In the genomic region with DNA sequence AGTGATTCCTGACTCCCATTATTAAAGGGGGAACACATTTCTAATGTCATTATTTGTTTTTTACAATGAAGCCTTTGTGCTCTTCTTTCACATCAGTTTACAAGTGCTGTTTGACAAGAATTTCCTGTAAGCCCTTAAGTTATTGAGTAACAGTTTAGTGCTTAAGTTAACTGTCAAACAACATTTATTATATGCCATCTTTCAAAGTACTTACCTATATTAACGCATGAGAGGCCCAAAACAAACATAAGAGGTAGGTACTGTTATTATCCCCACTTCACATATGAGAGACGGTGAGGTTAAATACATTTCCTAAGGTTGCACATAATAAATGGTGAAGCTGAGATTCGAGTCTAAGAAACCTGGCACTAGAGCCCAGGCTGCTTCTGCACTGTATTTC, we compare ENCODE assay signal across 17 cellular contexts.
"Had no signal": no experiment of that assay in that cellular context is flagged by ENCODE, and none has a peak within 500 bp of the region (broad histone marks: within the 10 kb centered on the region; RNA-seq: fewer than 3 reads in every experiment).

No MANE protein-coding gene starts in this region.

- H3K4me1 ChIP-seq: breast epithelium had no signal

- H3K36me3 ChIP-seq: breast epithelium, thoracic aorta had no signal

- DNase-seq: activated CD4-positive, alpha-beta T cell treated with anti-CD3 and anti-CD28 coated beads, Interleukin-2, amount 10 ng/mL, durations not matched to agents 7 days and 5 days; activated CD8-positive, alpha-beta memory T cell treated with anti-CD3 and anti-CD28 coated beads, Interleukin-2, amount 50 U/mL, for 48 hours; activated naive CD8-positive, alpha-beta T cell treated with anti-CD3 and anti-CD28 coated beads, Interleukin-2, amount 10 ng/mL, durations not matched to agents 7 days and 5 days; aorta; cerebellar nuclear complex; effector memory CD8-positive, alpha-beta T cell; islet precursor cell; retina; stimulated activated CD4-positive, alpha-beta T cell treated with anti-CD3 and anti-CD28 coated beads, Interleukin-12 subunit alpha, Interleukin-12 subunit beta, amount 100 ng/mL, for 4 hours had no signal

- H3K27ac Mint-ChIP-seq: activated CD4-positive, alpha-beta T cell treated with anti-CD3 and anti-CD28 coated beads, Interleukin-2, amount 10 ng/mL, durations not matched to agents 7 days and 5 days; activated naive CD8-positive, alpha-beta T cell treated with anti-CD3 and anti-CD28 coated beads, Interleukin-2, amount 10 ng/mL, durations not matched to agents 7 days and 5 days; activated T-helper 1 cell treated with anti-CD3 and anti-CD28 coated beads, Interleukin-12 subunit alpha, Interleukin-12 subunit beta, Interleukin-2, Interleukin-4 antibody, amounts not matched to agents 30 ng/mL and 10 ng/mL and 1 ng/mL, durations not matched to agents 14 hours and 24 hours and 36 hours; dendritic cell treated with granulocyte-macrophage colony-stimulating factor and Interleukin-4, amounts not matched to agents 40 ng/mL and 50 ng/mL, for 4 days; effector memory CD8-positive, alpha-beta T cell; memory B cell; natural killer cell treated with Interleukin-12 subunit alpha and Interleukin-12 subunit beta and Interleukin-15 and Interleukin-18, amount 100 ng/mL, for 72 hours; stimulated activated effector memory CD8-positive, alpha-beta T cell treated with anti-CD3 and anti-CD28 coated beads, Interleukin-12 subunit alpha, Interleukin-12 subunit beta, amount 100 ng/mL, for 72 hours; T-helper 2 cell treated with Interferon-gamma antibody and Interleukin-4, amounts not matched to agents 5 μg/mL and 100 μg/mL, for 36 hours had no signal

- H3K27ac ChIP-seq: thoracic aorta had no signal

- H3K4me3 ChIP-seq: breast epithelium, thoracic aorta had no signal

- H3K27me3 Mint-ChIP-seq: activated CD4-positive, alpha-beta T cell treated with anti-CD3 and anti-CD28 coated beads, Interleukin-2, amount 10 ng/mL, durations not matched to agents 7 days and 5 days; activated naive CD8-positive, alpha-beta T cell treated with anti-CD3 and anti-CD28 coated beads, Interleukin-2, amount 10 ng/mL, durations not matched to agents 7 days and 5 days; dendritic cell treated with granulocyte-macrophage colony-stimulating factor and Interleukin-4, amounts not matched to agents 40 ng/mL and 50 ng/mL, for 4 days; effector memory CD8-positive, alpha-beta T cell; memory B cell had no signal

- ATAC-seq: effector memory CD8-positive, alpha-beta T cell; natural killer cell treated with Interleukin-12 subunit alpha and Interleukin-12 subunit beta and Interleukin-15 and Interleukin-18, amount 100 ng/mL, for 72 hours; stimulated activated effector memory CD8-positive, alpha-beta T cell treated with anti-CD3 and anti-CD28 coated beads, Interleukin-12 subunit alpha, Interleukin-12 subunit beta, amount 100 ng/mL, for 72 hours had no signal

- H3K4me3 Mint-ChIP-seq: activated CD4-positive, alpha-beta T cell treated with anti-CD3 and anti-CD28 coated beads, Interleukin-2, amount 10 ng/mL, durations not matched to agents 7 days and 5 days; activated naive CD8-positive, alpha-beta T cell treated with anti-CD3 and anti-CD28 coated beads, Interleukin-2, amount 10 ng/mL, durations not matched to agents 7 days and 5 days; activated T-helper 1 cell treated with anti-CD3 and anti-CD28 coated beads, Interleukin-12 subunit alpha, Interleukin-12 subunit beta, Interleukin-2, Interleukin-4 antibody, amounts not matched to agents 30 ng/mL and 10 ng/mL and 1 ng/mL, durations not matched to agents 14 hours and 24 hours and 36 hours; dendritic cell treated with granulocyte-macrophage colony-stimulating factor and Interleukin-4, amounts not matched to agents 40 ng/mL and 50 ng/mL, for 4 days; effector memory CD8-positive, alpha-beta T cell; memory B cell; natural killer cell treated with Interleukin-12 subunit alpha and Interleukin-12 subunit beta and Interleukin-15 and Interleukin-18, amount 100 ng/mL, for 72 hours; stimulated activated effector memory CD8-positive, alpha-beta T cell treated with anti-CD3 and anti-CD28 coated beads, Interleukin-12 subunit alpha, Interleukin-12 subunit beta, amount 100 ng/mL, for 72 hours; T-helper 2 cell treated with Interferon-gamma antibody and Interleukin-4, amounts not matched to agents 5 μg/mL and 100 μg/mL, for 36 hours had no signal

- H3K9me3 Mint-ChIP-seq: activated CD4-positive, alpha-beta T cell treated with anti-CD3 and anti-CD28 coated beads, Interleukin-2, amount 10 ng/mL, durations not matched to agents 7 days and 5 days; activated naive CD8-positive, alpha-beta T cell treated with anti-CD3 and anti-CD28 coated beads, Interleukin-2, amount 10 ng/mL, durations not matched to agents 7 days and 5 days; activated T-helper 1 cell treated with anti-CD3 and anti-CD28 coated beads, Interleukin-12 subunit alpha, Interleukin-12 subunit beta, Interleukin-2, Interleukin-4 antibody, amounts not matched to agents 30 ng/mL and 10 ng/mL and 1 ng/mL, durations not matched to agents 14 hours and 24 hours and 36 hours; dendritic cell treated with granulocyte-macrophage colony-stimulating factor and Interleukin-4, amounts not matched to agents 40 ng/mL and 50 ng/mL, for 4 days; effector memory CD8-positive, alpha-beta T cell; memory B cell; natural killer cell treated with Interleukin-12 subunit alpha and Interleukin-12 subunit beta and Interleukin-15 and Interleukin-18, amount 100 ng/mL, for 72 hours; stimulated activated effector memory CD8-positive, alpha-beta T cell treated with anti-CD3 and anti-CD28 coated beads, Interleukin-12 subunit alpha, Interleukin-12 subunit beta, amount 100 ng/mL, for 72 hours; T-helper 2 cell treated with Interferon-gamma antibody and Interleukin-4, amounts not matched to agents 5 μg/mL and 100 μg/mL, for 36 hours had no signal

- H3K9me3 ChIP-seq: breast epithelium, thoracic aorta had no signal
